In the genomic region with DNA sequence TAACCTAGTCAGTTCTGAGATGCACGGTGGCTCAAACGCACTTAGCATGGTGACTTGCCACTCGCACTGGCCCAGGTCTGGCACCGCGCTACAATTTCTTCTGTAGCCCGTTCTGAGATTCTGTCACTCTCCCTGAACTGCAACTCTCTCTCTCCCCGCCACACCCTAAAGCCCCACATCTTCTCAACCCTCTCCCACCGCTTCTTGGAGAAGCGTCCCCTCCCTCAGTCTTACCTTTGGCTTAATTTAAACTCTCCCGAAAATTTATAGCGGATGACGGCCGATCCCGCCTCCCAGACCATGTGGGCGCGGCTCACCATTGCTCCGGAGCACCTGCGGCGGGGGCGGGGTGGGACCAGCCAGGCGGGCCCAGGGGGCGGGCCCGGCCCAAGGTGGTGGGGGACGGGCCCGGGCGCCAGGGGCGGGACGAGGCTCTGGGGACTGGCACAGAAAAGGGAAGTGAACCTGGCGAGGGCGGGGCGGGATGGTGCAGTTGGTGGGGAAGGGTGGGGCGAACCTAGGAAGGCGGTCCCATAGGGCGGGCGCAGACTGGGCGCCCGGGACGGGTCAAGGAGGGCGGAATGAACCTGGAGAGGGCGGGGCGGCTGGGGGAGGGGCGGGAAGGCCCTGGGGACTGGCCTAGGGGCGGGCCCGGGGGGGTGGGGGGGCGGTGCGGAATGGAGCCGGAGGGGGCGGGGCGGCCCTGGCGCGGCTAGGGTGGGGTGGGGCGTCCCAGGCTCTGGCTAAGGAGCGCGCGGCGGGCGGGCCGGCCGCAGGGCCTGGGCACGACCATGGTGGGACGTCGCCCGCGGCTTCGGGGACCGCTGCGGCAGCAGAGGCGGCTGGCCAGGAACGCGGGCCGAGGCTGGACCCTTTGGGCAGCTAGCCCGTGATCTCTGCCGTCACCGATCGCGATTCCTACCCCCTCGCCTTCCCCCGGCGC, we compare ENCODE assay signal across 8 cellular contexts. TPM values are rescaled to one million over a fixed set of nuclear protein-coding genes. Genes with fewer than 3 reads are reported as not detected.
DNase-seq lines count a peak whose midpoint lies in the region; ATAC-seq and TF ChIP-seq lines count a peak whose summit lies in the region.

Gene MAP3K21 (plus strand): TSS at position 730 of the 943 bp plus-strand sequence. CDS start 305 bp downstream, outside the sequence.

- H3K36me3 Mint-ChIP-seq in activated B cell treated with CpG ODN at 0.5 μM for 24 hours (ENCODE audit: low read depth) = no peaks in the 10 kb centered on the region

- TF ChIP-seq CTCF in activated B cell treated with CpG ODN at 0.5 μM for 24 hours (IDR thresholded peaks at IDR 0.05) = no peak

- peak within 1 kb of the TSS; percentile 53 for H3K27ac Mint-ChIP-seq in activated B cell treated with CpG ODN at 0.5 μM for 24 hours

- intact Hi-C loops in activated B cell treated with CpG ODN at 0.5 μM for 24 hours (cut with micrococcal nuclease) = loop anchor here (1.0 kb wide), 2 partner anchors 32 to 377 kb away; partner anchors contain the start of genes NTPCR and PCNX2
- intact Hi-C loops in left colon (cut with DNase I, micrococcal nuclease) = no loop called here

- no peaks in the 10 kb centered on the region for H3K9me3 Mint-ChIP-seq in activated B cell treated with CpG ODN at 0.5 μM for 24 hours

- peak; percentile 88 for DNase-seq in A172 (ENCODE audit: low spot score)
- DNase-seq in NCI-H2196 treated with DMSO at 0.1 percent for 48 hours (lab: John Stamatoyannopoulos, UW; ENCODE audit: unreplicated experiment) = peak; percentile 72
- peak; percentile 93 for DNase-seq in activated B cell treated with CpG ODN at 0.5 μM for 24 hours
- peak in 53 of 61 donors; percentile 9 to 86 (median 57) for DNase-seq in caudate nucleus (lab: John Stamatoyannopoulos, UW)
- DNase-seq in left colon = peak; percentile 98
- DNase-seq in stimulated activated CD4-positive, alpha-beta T cell treated with anti-CD3 and anti-CD28 coated beads, Interleukin-2, amount 100 ng/mL, for 4 hours (ENCODE audit: low read depth) = peak; percentile 82

- CTCF ChIA-PET in activated B cell treated with CpG ODN at 0.5 μM for 24 hours (lab: Charles Lee) = interaction anchor here (1.1 kb wide), 1 partner anchor 22 kb away, joined by 5 read pairs; no protein-coding TSS in a partner anchor

- ATAC-seq in GM18873 (IDR thresholded peaks at IDR 0.05; ENCODE audit: low FRiP score, unreplicated experiment) = peak; percentile 43
- ATAC-seq in HG03135 (IDR thresholded peaks at IDR 0.05; ENCODE audit: unreplicated experiment) = peak; percentile 93
- ATAC-seq in activated B cell treated with CpG ODN at 0.5 μM for 24 hours (ENCODE audit: low read depth) = peak; percentile 96
- peak; percentile 88 for ATAC-seq in left colon

- H3K27me3 Mint-ChIP-seq in activated B cell treated with CpG ODN at 0.5 μM for 24 hours = no peaks in the 10 kb centered on the region

- peak within 1 kb of the TSS; percentile 82 for H3K4me3 Mint-ChIP-seq in activated B cell treated with CpG ODN at 0.5 μM for 24 hours

- H3K27ac ChIP-seq in caudate nucleus (ENCODE audit: low read depth, low read length) = peak within 1 kb of the TSS; percentile 6

- POLR2A ChIA-PET in activated B cell treated with CpG ODN at 0.5 μM for 24 hours (lab: Charles Lee) = no interaction called here

- H3K4me1 Mint-ChIP-seq in activated B cell treated with CpG ODN at 0.5 μM for 24 hours = peaks cover 11% of the 10 kb centered on the region

RNA-seq across cellular contexts. Expression of gene MAP3K21, which starts in this region (rescaled TPM):
- total RNA-seq in A172 (2014; rRNA removed; shearing (Covaris generic)) = 5.9 and 8.7 TPM in 2 replicates
- total RNA-seq in activated B cell treated with CpG ODN at 0.5 μM for 24 hours (1.5 TPM in 2 replicates), left colon (10 to 100 TPM; 16.3 to 18.1 TPM)

Comparison
In these comparisons a context has a peak if more than half of its experiments do, and no peak if none do; other contexts are left out.
1. Peak in every context shown above with its lines: DNase-seq, ATAC-seq and H3K27ac ChIP-seq.
2. ATAC-seq: peak in every context shown above with its lines; median percentile 96 in activated B cell treated with CpG ODN at 0.5 μM for 24 hours; 93 in HG03135; 88 in left colon; 43 in GM18873.